ENCODE assay signal across 18 cellular contexts in genomic region chr3:72418856-72419255, GRCh38. TPM values are rescaled to one million over a fixed set of nuclear protein-coding genes. Genes with fewer than 3 reads are reported as not detected.
DNase-seq lines count a peak whose midpoint lies in the region; ATAC-seq, FAIRE-seq and TF ChIP-seq lines count a peak whose summit lies in the region.
"Had no signal": no experiment of that assay in that cellular context is flagged by ENCODE, and none has a peak within 500 bp of the region (broad histone marks: within the 10 kb centered on the region; RNA-seq: fewer than 3 reads in every experiment).

No MANE protein-coding gene starts in this region.

- TF ChIP-seq CTCF in K562 (IDR thresholded peaks at IDR 0.05 in 2 of 3, conservative IDR thresholded peaks at IDR 0.05 in 1 of 3; ENCODE audit: insufficient read depth in 2 of 3, low read depth in 1 of 3, low read length in 3 of 3), result no peak
- no peak for TF ChIP-seq CTCF in ovary (IDR thresholded peaks at IDR 0.05)

- CTCF ChIA-PET in K562 (lab: Yijun Ruan, JAX; ENCODE audit: low intra/inter-chr PET ratio), result no interaction called here

- 82% methylated on average over 7 of the region's 8 CpGs for WGBS in K562 (ENCODE audit: insufficient coverage, low coverage, missing lambda C conversion rate)
- no CpG with 5 or more reads among the region's 8 CpGs for WGBS in mesendoderm (ENCODE audit: extremely low coverage, insufficient coverage, low lambda C conversion rate)
- WGBS in ovary, 3 donors, result 93 to 95% (median 93%) methylated on average over 8 of the region's 8 CpGs

- H3K56ac ChIP-seq in mesendoderm (ENCODE audit: low read length), result no peak overlapping the region

- POLR2A ChIA-PET in K562 (lab: Yijun Ruan, JAX), result interaction anchor here (0.5 to 1.2 kb wide), 3 partner anchors 22 to 98 kb away, joined by 3 read pairs; no protein-coding TSS in a partner anchor

- in situ Hi-C loops in K562 (cut with MboI), result no loop called here

- H3K4ac ChIP-seq in mesendoderm (ENCODE audit: low read depth, low read length), result no peak overlapping the region

- H3K9me3 Mint-ChIP-seq in CD4-positive, CD25-positive, alpha-beta regulatory T cell, result peaks cover 0 to 17% (median 2%) of the 10 kb centered on the region in 7 donors

- peaks cover 19% of the 10 kb centered on the region for H3K4me1 ChIP-seq in CD4-positive, CD25-positive, alpha-beta regulatory T cell (ENCODE audit: control insufficient read depth, insufficient read depth, low read length, poor library complexity, severe bottlenecking)
- H3K4me1 ChIP-seq in K562 (replicated peaks in 1 of 2; ENCODE audit: control insufficient read depth in 2 of 2, insufficient read depth in 2 of 2, low read length in 2 of 2) (peaks cover 0 to 2% of the 10 kb centered on the region in 2 experiments; a peak in 2 of 5 replicates), mesendoderm (ENCODE audit: control insufficient read depth, low read depth, low read length) (peaks cover 4% of the 10 kb centered on the region), ovary (ENCODE audit: insufficient read depth) (no peaks in the 10 kb centered on the region)

- no peak overlapping the region for H2BK120ac ChIP-seq in mesendoderm (ENCODE audit: low read depth, low read length)

- H3K79me1 ChIP-seq in mesendoderm (ENCODE audit: low read length), result peaks cover 10% of the 10 kb centered on the region

- intact Hi-C loops in K562 (cut with micrococcal nuclease) (no loop called here), ovary (cut with DNase I) (no loop called here)

- TF ChIP-seq RAD21 in K562 (CRISPR knock-in tag; conservative IDR thresholded peaks at IDR 0.05 in 1 of 2, IDR thresholded peaks at IDR 0.05 in 1 of 2), result no peak

- peaks cover 4 to 14% of the 10 kb centered on the region in 2 experiments for H3K9me3 ChIP-seq in CD4-positive, CD25-positive, alpha-beta regulatory T cell (ENCODE audit: control insufficient read depth in 2 of 2, low read length in 2 of 2)
- H3K9me3 ChIP-seq in K562 (replicated peaks; ENCODE audit: control insufficient read depth, insufficient read depth, low read depth, low read length) (no peaks in the 10 kb centered on the region), ovary (no peaks in the 10 kb centered on the region)

- H3K36me3 Mint-ChIP-seq in CD4-positive, CD25-positive, alpha-beta regulatory T cell, result peaks cover 39% of the 10 kb centered on the region

- no peak overlapping the region for H2AK5ac ChIP-seq in mesendoderm (ENCODE audit: low read length)

- H3K79me2 ChIP-seq in K562 (ENCODE audit: control insufficient read depth, insufficient read depth, low read length), result peaks cover 100% of the 10 kb centered on the region
- peaks cover 68% of the 10 kb centered on the region for H3K79me2 ChIP-seq in mesendoderm (ENCODE audit: control insufficient read depth, insufficient read depth, low read length)

- no peak overlapping the region for H3K27ac Mint-ChIP-seq in CD4-positive, CD25-positive, alpha-beta regulatory T cell
- H3K27ac Mint-ChIP-seq: CD4-positive, alpha-beta T cell had no signal

- H2AFZ ChIP-seq in K562 (ENCODE audit: low read depth, low read length), result no peak overlapping the region
- H2AFZ ChIP-seq: PC-9 had no signal

- H2BK5ac ChIP-seq in mesendoderm (ENCODE audit: low read length), result no peak overlapping the region

- H4K20me1 ChIP-seq in K562 (replicated peaks; ENCODE audit: control insufficient read depth, insufficient read depth, low read length), result peaks cover 19% of the 10 kb centered on the region

- peaks cover 29 to 78% (median 54%) of the 10 kb centered on the region in 4 donors for H3K4me1 Mint-ChIP-seq in CD4-positive, CD25-positive, alpha-beta regulatory T cell

- no peak overlapping the region for H2BK15ac ChIP-seq in mesendoderm (replicated peaks; ENCODE audit: low read depth)

- TF ChIP-seq POLR2A in GM12892 (IDR thresholded peaks at IDR 0.05; ENCODE audit: low read depth, low read length) (no peak), K562 (conservative IDR thresholded peaks at IDR 0.05) (no peak), ovary (IDR thresholded peaks at IDR 0.05) (no peak)

- no peak overlapping the region for H3K23ac ChIP-seq in mesendoderm (ENCODE audit: low read length)

- H3K4me3 Mint-ChIP-seq in CD4-positive, CD25-positive, alpha-beta regulatory T cell, result peak overlapping the region in 1 of 4 donors; percentile 1
- H3K4me3 Mint-ChIP-seq: CD4-positive, alpha-beta T cell had no signal

- no peak for ATAC-seq in CD4-positive, CD25-positive, alpha-beta regulatory T cell (ENCODE audit: low read depth in 2 of 2)
- no peak for ATAC-seq in K562
- ATAC-seq: HCT116 had no signal

- H3K27me3 Mint-ChIP-seq in CD4-positive, CD25-positive, alpha-beta regulatory T cell, result no peaks in the 10 kb centered on the region
- H3K27me3 Mint-ChIP-seq: CD4-positive, alpha-beta T cell had no signal

- H3K9ac ChIP-seq in K562 (ENCODE audit: insufficient read depth in 1 of 2, low read depth in 2 of 2, low read length in 2 of 2) (no peak overlapping the region), mesendoderm (ENCODE audit: low read length) (no peak overlapping the region)

- no peak overlapping the region for H4K5ac ChIP-seq in mesendoderm (ENCODE audit: low read length)

- H3K36me3 ChIP-seq in CD4-positive, CD25-positive, alpha-beta regulatory T cell (ENCODE audit: control insufficient read depth, insufficient read depth, low read length), result no peaks in the 10 kb centered on the region
- H3K36me3 ChIP-seq in K562 (ENCODE audit: control insufficient read depth, insufficient read depth, low read length) (peaks cover 3% of the 10 kb centered on the region; the same call in 1 of the 3 replicates), mesendoderm (ENCODE audit: control insufficient read depth, insufficient read depth, low read length) (no peaks in the 10 kb centered on the region), ovary (no peaks in the 10 kb centered on the region)

- H3K9me1 ChIP-seq in K562 (ENCODE audit: control insufficient read depth, insufficient read depth, low read length), result no peaks in the 10 kb centered on the region

- H3K18ac ChIP-seq in mesendoderm (ENCODE audit: low read length), result no peak overlapping the region

- FAIRE-seq in GM12892 (lab: Jason Lieb, UNC) (peak; percentile 36), K562 (lab: Jason Lieb, UNC) (peak; percentile 11)
- FAIRE-seq: G401.6, HTR-8/SVneo had no signal

- H3K27ac ChIP-seq in CD4-positive, CD25-positive, alpha-beta regulatory T cell (ENCODE audit: insufficient read depth, low read length, poor library complexity, severe bottlenecking), result no peak overlapping the region
- H3K27ac ChIP-seq in K562 (ENCODE audit: extremely low read depth, low read depth, low read length) (no peak overlapping the region), mesendoderm (ENCODE audit: low read depth, low read length) (no peak overlapping the region), ovary (no peak overlapping the region)
- H3K27ac ChIP-seq: HL-60, PC-9 had no signal

- H3K4me3 ChIP-seq in CD4-positive, CD25-positive, alpha-beta regulatory T cell (ENCODE audit: low read depth, low read length), result peak overlapping the region; percentile 4
- H3K4me3 ChIP-seq in K562 (no peak overlapping the region), mesendoderm (ENCODE audit: low read length) (no peak overlapping the region), ovary (no peak overlapping the region)
- H3K4me3 ChIP-seq: PC-9 had no signal

- no peak overlapping the region for H4K8ac ChIP-seq in mesendoderm (ENCODE audit: low read depth, low read length)

- TF ChIP-seq EP300 in K562 (IDR thresholded peaks at IDR 0.05; ENCODE audit: low read length), result no peak
- TF ChIP-seq EP300 in ovary (IDR thresholded peaks at IDR 0.05), result no peak

- DNase-seq in CD4-positive, CD25-positive, alpha-beta regulatory T cell, result no peak
- no peak for DNase-seq in GM12892 (ENCODE audit: insufficient read length)
- no peak for DNase-seq in K562 (ENCODE audit: extremely low read depth in 1 of 4, low spot score in 3 of 4)
- DNase-seq in mesendoderm, result peak; percentile 31
- no peak for DNase-seq in ovary
- no peak for DNase-seq in T-helper 1 cell
- no peak for DNase-seq in HuH-7 (ENCODE audit: low spot score)
- DNase-seq: CD4-positive, alpha-beta T cell; DND-41; NCI-H1417 treated with DMSO at 0.1 percent for 48 hours; NCI-H1930; NCI-H446 treated with DMSO at 0.1 percent for 48 hours; NCI-H748 treated with DMSO at 0.1 percent for 48 hours; PC-9 had no signal

- H3K4me2 ChIP-seq in K562 (ENCODE audit: insufficient read depth, low read length) (no peak overlapping the region), mesendoderm (ENCODE audit: low read length) (no peak overlapping the region)
- H3K4me2 ChIP-seq: PC-9 had no signal

- no peaks in the 10 kb centered on the region for H3K27me3 ChIP-seq in CD4-positive, CD25-positive, alpha-beta regulatory T cell (ENCODE audit: control insufficient read depth, insufficient read depth, low read length)
- H3K27me3 ChIP-seq in K562 (ENCODE audit: control insufficient read depth in 2 of 2, insufficient read depth in 2 of 2, low read length in 2 of 2) (no peaks in the 10 kb centered on the region), mesendoderm (ENCODE audit: insufficient read depth, low read length, poor library complexity) (no peaks in the 10 kb centered on the region), ovary (no peaks in the 10 kb centered on the region)

- BruUV-seq in K562 (replicated peaks; lab: Mats Ljungman, UMichigan), result no TSS peak

RNA-seq across cellular contexts. Expression of gene RYBP, which starts 27.6 kb away (rescaled TPM):
- 13.8 TPM for total RNA-seq in CD4-positive, CD25-positive, alpha-beta regulatory T cell
- 1 to 10 TPM; 2.0 to 4.0 (median 3.0) TPM for polyA plus RNA-seq in CD4-positive, CD25-positive, alpha-beta regulatory T cell
- 10.9 TPM for polyA plus RNA-seq in GM12892 (2012; ENCODE audit: missing spikeins)
- 4.0 and 11.2 TPM in 2 replicates for total RNA-seq in K562 (2011; cell fraction: chromatin; rRNA removed; ENCODE audit: low replicate concordance)
- total RNA-seq in K562 (2011; cell fraction: nucleolus; rRNA removed), result 2.7 and 3.4 TPM in 2 replicates
- 7.3 and 13.5 TPM in 2 replicates for total RNA-seq in K562 (2011; cell fraction: nucleoplasm; rRNA removed)
- total RNA-seq in K562 (2014; rRNA removed) (4.9 and 6.6 TPM in 2 replicates), K562 (2014; rRNA removed; fragmentation: Illumina TruSeq; extraction: Trizol) (13.4 and 13.8 TPM in 2 replicates), K562 (2015; rRNA removed; fragmentation: Illumina TruSeq; extraction: Trizol) (13.2 and 14.8 TPM in 2 replicates), K562 (2021) (12.6 and 13.5 TPM in 2 replicates), ovary (10 to 100 TPM; 11.9 to 34.5 (median 20.9) TPM)
- polyA plus RNA-seq in K562 (2011; rRNA removed) (6.0 and 9.6 TPM in 2 replicates), K562 (2014; fragmentation: Illumina TruSeq; extraction: Trizol) (14.7 and 16.6 TPM in 2 replicates), K562 (2014; fragmentation: Nextera tagmentation; extraction: Ambion mirVana) (1 to 10 TPM; 4.8 to 4.9 TPM), K562 (2014; rRNA removed) (9.0 and 9.1 TPM in 2 replicates), ovary (10 to 100 TPM; 11.8 to 21.8 TPM)
- polyA plus RNA-seq in K562 (2011; cell fraction: cytosol; rRNA removed), result 1.9 and 3.6 TPM in 2 replicates
- 4.8 and 5.3 TPM in 2 replicates for polyA plus RNA-seq in K562 (2011; cell fraction: nucleus; rRNA removed)
- 11.9 and 12.6 TPM in 2 replicates for polyA plus RNA-seq in K562 (2012)
- polyA minus RNA-seq in K562 (2011; rRNA and poly(A)+ RNA removed), result 9.1 and 10.5 TPM in 2 replicates
- 3.8 and 5.9 TPM in 2 replicates for polyA minus RNA-seq in K562 (2011; cell fraction: cytosol; rRNA and poly(A)+ RNA removed)
- polyA minus RNA-seq in K562 (2011; cell fraction: nucleus; rRNA and poly(A)+ RNA removed), result 4.4 and 7.7 TPM in 2 replicates
- polyA plus RNA-seq in mesendoderm (2013, experiment 1 of 2), result 29.3 TPM
- 29.8 TPM for polyA plus RNA-seq in mesendoderm (2013, experiment 2 of 2)
